ENCODE assay signal across 12 cellular contexts in the genomic region with DNA sequence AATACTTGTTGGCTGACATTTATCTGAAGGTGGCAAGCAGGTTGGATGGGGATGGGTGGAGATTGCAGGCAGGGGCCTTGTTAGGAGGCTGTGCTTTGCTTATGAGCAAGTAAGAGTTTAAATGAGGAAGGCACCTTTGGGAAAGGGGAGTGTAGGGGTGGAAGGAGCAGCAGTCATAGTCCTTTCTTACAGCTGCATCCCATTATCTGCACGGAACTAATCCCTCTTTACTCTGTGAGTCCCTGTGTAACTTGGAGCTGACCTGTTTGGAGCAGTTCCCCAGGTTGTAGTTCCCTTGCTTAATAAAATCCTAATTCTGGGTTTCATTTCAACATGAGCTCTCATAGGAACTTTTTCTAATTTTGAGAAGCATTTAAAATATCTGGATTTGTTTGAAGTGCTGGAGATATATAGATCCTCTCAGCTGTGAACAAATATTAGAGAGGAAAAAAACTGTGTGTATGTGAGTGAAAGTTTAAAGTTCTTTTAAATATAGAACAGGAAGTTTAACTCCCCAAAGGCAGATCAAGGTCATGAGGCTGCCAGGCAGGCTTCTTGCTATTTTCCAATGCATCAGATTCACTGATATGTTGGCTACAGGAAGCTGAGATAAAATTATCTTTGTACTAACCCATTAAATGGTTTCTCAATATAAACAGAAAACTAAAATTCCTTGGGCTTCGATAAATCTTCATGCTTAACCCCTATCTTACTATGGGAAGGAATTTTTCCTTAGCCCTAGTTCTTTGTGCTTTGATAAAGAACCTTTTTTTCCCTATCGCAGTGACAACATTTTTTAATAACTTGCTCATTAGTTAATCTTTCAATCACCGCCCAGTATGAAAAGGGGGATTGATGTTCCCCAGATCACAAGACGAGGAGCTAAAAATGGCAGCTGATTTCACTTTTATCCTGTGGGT.
DNase-seq lines count a peak whose midpoint lies in the region; ATAC-seq, FAIRE-seq and TF ChIP-seq lines count a peak whose summit lies in the region.
"Had no signal": no experiment of that assay in that cellular context is flagged by ENCODE, and none has a peak within 500 bp of the region (broad histone marks: within the 10 kb centered on the region; RNA-seq: fewer than 3 reads in every experiment).

No MANE protein-coding gene starts in this region.

- H3K27ac ChIP-seq in BLaER1 treated with 17β-estradiol and CSF1 and Interleukin-3, amounts not matched to agents 10 nM and 100 nM: peak overlapping the region in 9 of 11 experiments; percentile 26 to 62 (median 54); a peak in 18 of 22 replicates
- H3K27ac ChIP-seq in SK-N-SH (ENCODE audit: low read depth in 2 of 2, low read length in 1 of 2) (peak overlapping the region; percentile 6 to 81; a peak in 3 of 4 replicates), esophagus squamous epithelium (peak overlapping the region in 3 of 4 donors; percentile 29 to 57 (median 42)), neural progenitor cell (no peak overlapping the region)

- peaks cover 28 to 100% (median 90%) of the 10 kb centered on the region in 10 experiments for H3K4me1 ChIP-seq in BLaER1 treated with 17β-estradiol and CSF1 and Interleukin-3, amounts not matched to agents 10 nM and 100 nM
- H3K4me1 ChIP-seq in SK-N-SH (ENCODE audit: control insufficient read depth in 1 of 2, insufficient read depth in 2 of 2, low read depth in 1 of 2, low read length in 1 of 2) (peaks cover 5 to 25% of the 10 kb centered on the region in 2 experiments; a peak in 3 of 4 replicates), esophagus squamous epithelium (peaks cover 0 to 41% (median 4%) of the 10 kb centered on the region in 3 donors), neural progenitor cell (peaks cover 4% of the 10 kb centered on the region)

- TF ChIP-seq EP300 in SK-N-SH (IDR thresholded peaks at IDR 0.05; ENCODE audit: borderline replicate concordance in 1 of 2, low read depth in 1 of 2, low read length in 1 of 2): no peak

- no peaks in the 10 kb centered on the region for H3K27me3 ChIP-seq in BLaER1 treated with 17β-estradiol and CSF1 and Interleukin-3, amounts not matched to agents 10 nM and 100 nM
- H3K27me3 ChIP-seq in SK-N-SH (ENCODE audit: insufficient read depth): no peaks in the 10 kb centered on the region
- H3K27me3 ChIP-seq in esophagus squamous epithelium: no peaks in the 10 kb centered on the region
- no peaks in the 10 kb centered on the region for H3K27me3 ChIP-seq in neural progenitor cell

- H3K27ac Mint-ChIP-seq in neural progenitor cell: no peak overlapping the region

- no peak for TF ChIP-seq RAD21 in SK-N-SH (IDR thresholded peaks at IDR 0.05; ENCODE audit: low read length)

- H3K4me3 ChIP-seq in BLaER1 treated with 17β-estradiol and CSF1 and Interleukin-3, amounts not matched to agents 10 nM and 100 nM: peak overlapping the region in 5 of 10 experiments; percentile 1 to 45 (median 30); a peak in 6 of 20 replicates
- H3K4me3 ChIP-seq in SK-N-SH (ENCODE audit: low read depth in 2 of 2, low read length in 1 of 2) (no peak overlapping the region), esophagus squamous epithelium (no peak overlapping the region), neural progenitor cell (no peak overlapping the region)

- peaks cover 35% of the 10 kb centered on the region for H3K36me3 Mint-ChIP-seq in neural progenitor cell

- CTCF ChIA-PET in SK-N-SH (lab: Yijun Ruan, JAX): interaction anchor here (0.7 to 2.0 kb wide), 8 partner anchors 14 to 512 kb away, joined by 3 to 6 read pairs (median 3); no protein-coding TSS in a partner anchor

- H3K36me3 ChIP-seq in BLaER1 treated with 17β-estradiol and CSF1 and Interleukin-3, amounts not matched to agents 10 nM and 100 nM: peaks cover 25 to 100% (median 99%) of the 10 kb centered on the region in 11 experiments
- H3K36me3 ChIP-seq in SK-N-SH (replicated peaks in 1 of 2; ENCODE audit: control insufficient read depth in 1 of 2, insufficient read depth in 2 of 2, low read length in 1 of 2): peaks cover 75 to 76% of the 10 kb centered on the region in 2 experiments
- peaks cover 0 to 100% (median 16%) of the 10 kb centered on the region in 3 donors for H3K36me3 ChIP-seq in esophagus squamous epithelium
- H3K36me3 ChIP-seq in neural progenitor cell: peaks cover 24% of the 10 kb centered on the region

- ATAC-seq in HG02763 (IDR thresholded peaks at IDR 0.05; ENCODE audit: unreplicated experiment): no peak

- POLR2A ChIA-PET in SK-N-SH (lab: Yijun Ruan, JAX): no interaction called here

- H4K20me1 ChIP-seq in BLaER1 treated with 17β-estradiol and CSF1 and Interleukin-3, amounts not matched to agents 10 nM and 100 nM: peaks cover 0 to 49% (median 26%) of the 10 kb centered on the region in 11 experiments; a peak in 10 of 22 replicates
- H4K20me1 ChIP-seq in SK-N-SH (ENCODE audit: insufficient read depth) (peaks cover 7% of the 10 kb centered on the region; the same call in 1 of the 2 replicates), neural progenitor cell (ENCODE audit: low read depth) (peaks cover 4% of the 10 kb centered on the region)

- peaks cover 8% of the 10 kb centered on the region for H3F3A ChIP-seq in SK-N-SH (replicated peaks; ENCODE audit: insufficient read depth)
- H3F3A ChIP-seq in neural progenitor cell (ENCODE audit: low read depth): peaks cover 6% of the 10 kb centered on the region

- DNase-seq in SK-N-SH (no peak), esophagus squamous epithelium (lab: John Stamatoyannopoulos, UW) (no peak), neural progenitor cell (ENCODE audit: low spot score) (peak; percentile 33), DMS53 treated with DMSO at 0.1 percent for 48 hours (lab: John Stamatoyannopoulos, UW; ENCODE audit: unreplicated experiment) (no peak), RCC 7860 (ENCODE audit: low spot score) (no peak), glomerular visceral epithelial cell (ENCODE audit: extremely low spot score) (no peak)
- DNase-seq: activated CD8-positive, alpha-beta memory T cell treated with anti-CD3 and anti-CD28 coated beads for 24 hours; effector CD4-positive, alpha-beta T cell; mesendoderm; stimulated activated CD4-positive, alpha-beta T cell treated with anti-CD3 and anti-CD28 coated beads, Interleukin-4, amount 100 ng/mL, for 4 hours had no signal

- 53% methylated on average over 5 of the region's 5 CpGs for WGBS in SK-N-SH (ENCODE audit: low lambda C conversion rate)
- WGBS in esophagus squamous epithelium, 2 donors: 60 to 68% methylated on average over 5 of the region's 5 CpGs

- no peaks in the 10 kb centered on the region for H3K27me3 Mint-ChIP-seq in neural progenitor cell (ENCODE audit: insufficient read depth, low read depth)

- H3K79me2 ChIP-seq in SK-N-SH (ENCODE audit: insufficient read depth) (peaks cover 47% of the 10 kb centered on the region; the same call in 1 of the 2 replicates), neural progenitor cell (ENCODE audit: low read depth) (no peaks in the 10 kb centered on the region)

- TF ChIP-seq CTCF in SK-N-SH (IDR thresholded peaks at IDR 0.05) (no peak), esophagus squamous epithelium (IDR thresholded peaks at IDR 0.05) (no peak), neural progenitor cell (IDR thresholded peaks at IDR 0.05) (no peak)

- peak overlapping the region in 9 of 11 experiments; percentile 12 to 63 (median 39); a peak in 16 of 22 replicates for H3K9ac ChIP-seq in BLaER1 treated with 17β-estradiol and CSF1 and Interleukin-3, amounts not matched to agents 10 nM and 100 nM
- H3K9ac ChIP-seq in SK-N-SH: no peak overlapping the region
- no peak overlapping the region for H3K9ac ChIP-seq in neural progenitor cell

- peak overlapping the region; percentile 45 to 85 (median 76) for H3K4me2 ChIP-seq in BLaER1 treated with 17β-estradiol and CSF1 and Interleukin-3, amounts not matched to agents 10 nM and 100 nM
- H3K4me2 ChIP-seq in SK-N-SH: no peak overlapping the region
- H3K4me2 ChIP-seq in neural progenitor cell: no peak overlapping the region

- no peaks in the 10 kb centered on the region for H3K9me2 ChIP-seq in SK-N-SH

- no peak for FAIRE-seq in RCC 7860 (lab: Jason Lieb, UNC)

- no peaks in the 10 kb centered on the region for H3K9me3 ChIP-seq in BLaER1 treated with 17β-estradiol and CSF1 and Interleukin-3, amounts not matched to agents 10 nM and 100 nM (replicated peaks in 1 of 11)
- H3K9me3 ChIP-seq in SK-N-SH (no peaks in the 10 kb centered on the region), esophagus squamous epithelium (no peaks in the 10 kb centered on the region), neural progenitor cell (ENCODE audit: low read depth) (no peaks in the 10 kb centered on the region)

- peaks cover 13% of the 10 kb centered on the region for H3K4me1 Mint-ChIP-seq in neural progenitor cell

- H3K4me3 Mint-ChIP-seq in neural progenitor cell: no peak overlapping the region

- H3K9me3 Mint-ChIP-seq in neural progenitor cell: no peaks in the 10 kb centered on the region

- H2AFZ ChIP-seq in SK-N-SH (ENCODE audit: low read depth) (no peak overlapping the region), neural progenitor cell (replicated peaks) (no peak overlapping the region)

- no peak for TF ChIP-seq POLR2A in esophagus squamous epithelium (IDR thresholded peaks at IDR 0.05)

- intact Hi-C loops in esophagus squamous epithelium (cut with DNase I): no loop called here

TF ChIP-seq in SK-N-SH, 30 proteins besides CTCF, POLR2A, EP300 and RAD21:
- TF ChIP-seq GATA2 (CRISPR knock-in tag; IDR thresholded peaks at IDR 0.05) (peak; percentile 10; the same call in 1 of the 2 replicates), GABPA (IDR thresholded peaks at IDR 0.05; ENCODE audit: low read depth) (no peak), FOSL2 (IDR thresholded peaks at IDR 0.05; ENCODE audit: borderline replicate concordance, low read depth) (no peak), MEF2A (IDR thresholded peaks at IDR 0.05; ENCODE audit: borderline replicate concordance, low read depth) (no peak), NRF1 (IDR thresholded peaks at IDR 0.05; ENCODE audit: low read depth, low read length) (no peak)
- TF ChIP-seq, protein P1, sequence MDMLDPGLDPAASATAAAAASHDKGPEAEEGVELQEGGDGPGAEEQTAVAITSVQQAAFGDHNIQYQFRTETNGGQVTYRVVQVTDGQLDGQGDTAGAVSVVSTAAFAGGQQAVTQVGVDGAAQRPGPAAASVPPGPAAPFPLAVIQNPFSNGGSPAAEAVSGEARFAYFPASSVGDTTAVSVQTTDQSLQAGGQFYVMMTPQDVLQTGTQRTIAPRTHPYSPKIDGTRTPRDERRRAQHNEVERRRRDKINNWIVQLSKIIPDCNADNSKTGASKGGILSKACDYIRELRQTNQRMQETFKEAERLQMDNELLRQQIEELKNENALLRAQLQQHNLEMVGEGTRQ (IDR thresholded peaks at IDR 0.05; ENCODE audit: borderline replicate concordance, low read depth, low read length): no peak
- TF ChIP-seq, protein P2, sequence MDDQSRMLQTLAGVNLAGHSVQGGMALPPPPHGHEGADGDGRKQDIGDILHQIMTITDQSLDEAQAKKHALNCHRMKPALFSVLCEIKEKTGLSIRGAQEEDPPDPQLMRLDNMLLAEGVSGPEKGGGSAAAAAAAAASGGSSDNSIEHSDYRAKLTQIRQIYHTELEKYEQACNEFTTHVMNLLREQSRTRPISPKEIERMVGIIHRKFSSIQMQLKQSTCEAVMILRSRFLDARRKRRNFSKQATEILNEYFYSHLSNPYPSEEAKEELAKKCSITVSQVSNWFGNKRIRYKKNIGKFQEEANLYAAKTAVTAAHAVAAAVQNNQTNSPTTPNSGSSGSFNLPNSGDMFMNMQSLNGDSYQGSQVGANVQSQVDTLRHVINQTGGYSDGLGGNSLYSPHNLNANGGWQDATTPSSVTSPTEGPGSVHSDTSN (IDR thresholded peaks at IDR 0.05): no peak

Comparison
In these comparisons a context has a peak if more than half of its experiments do, and no peak if none do; other contexts are left out.
1. H3K4me2 ChIP-seq: peak in BLaER1 treated with 17β-estradiol and CSF1 and Interleukin-3, amounts not matched to agents 10 nM and 100 nM (11 of 11); none in SK-N-SH (single experiment) and neural progenitor cell (single experiment).
2. H3K9ac ChIP-seq: peak in BLaER1 treated with 17β-estradiol and CSF1 and Interleukin-3, amounts not matched to agents 10 nM and 100 nM (9 of 11); none in SK-N-SH (single experiment) and neural progenitor cell (single experiment).